9 cellular contexts compared by ENCODE assay signal in genomic region chr12:72282721-72283120, GRCh38. TPM values are rescaled to one million over a fixed set of nuclear protein-coding genes. Genes with fewer than 3 reads are reported as not detected.
A peak's percentile ranks its signal among the peaks of the same experiment; 100 is the strongest.
DNase-seq lines count a peak whose midpoint lies in the region; ATAC-seq and TF ChIP-seq lines count a peak whose summit lies in the region.
"Had no signal": no experiment of that assay in that cellular context is flagged by ENCODE, and none has a peak within 500 bp of the region (broad histone marks: within the 10 kb centered on the region; RNA-seq: fewer than 3 reads in every experiment).

No MANE protein-coding gene starts in this region.

- TF ChIP-seq CTCF in HFF-Myc (IDR thresholded peaks at IDR 0.05; ENCODE audit: low read depth, low read length, missing control alignments) (peak; percentile 69), brain microvascular endothelial cell (IDR thresholded peaks at IDR 0.05; ENCODE audit: low read depth, low read length, missing control alignments) (peak; percentile 84), lower lobe of right lung (IDR thresholded peaks at IDR 0.05) (peak; percentile 32), tibial artery (IDR thresholded peaks at IDR 0.05) (peak in 1 of 2 experiments; percentile 45)

- no peaks in the 10 kb centered on the region for H3K27me3 ChIP-seq in brain microvascular endothelial cell (replicated peaks)
- H3K27me3 ChIP-seq in lower lobe of right lung (ENCODE audit: low read depth) = no peaks in the 10 kb centered on the region
- no peaks in the 10 kb centered on the region for H3K27me3 ChIP-seq in tibial artery

- H3K36me3 ChIP-seq in brain microvascular endothelial cell (replicated peaks) (no peaks in the 10 kb centered on the region), lower lobe of right lung (no peaks in the 10 kb centered on the region), tibial artery (no peaks in the 10 kb centered on the region)

- H3K27ac ChIP-seq in brain microvascular endothelial cell (no peak overlapping the region), lower lobe of right lung (no peak overlapping the region), tibial artery (no peak overlapping the region)

- ATAC-seq in lower lobe of right lung (no peak), HG03097 (IDR thresholded peaks at IDR 0.05; ENCODE audit: low FRiP score, unreplicated experiment) (no peak), GM19463 (IDR thresholded peaks at IDR 0.05; ENCODE audit: unreplicated experiment) (no peak)

- in situ Hi-C loops in brain microvascular endothelial cell (cut with HindIII; ENCODE audit: low pct_ligation_motif_present, low sequenced_read_pairs) = no loop called here

- H3K4me3 ChIP-seq in HFF-Myc (replicated peaks; ENCODE audit: low read depth, low read length) (no peak overlapping the region), brain microvascular endothelial cell (ENCODE audit: low read depth, low read length) (no peak overlapping the region), lower lobe of right lung (no peak overlapping the region), tibial artery (no peak overlapping the region)

- intact Hi-C loops in lower lobe of right lung (cut with DNase I) (no loop called here), tibial artery (cut with DNase I; ENCODE audit: low total_unique reads) (no loop called here)

- H3K4me1 ChIP-seq in lower lobe of right lung (no peaks in the 10 kb centered on the region), tibial artery (no peaks in the 10 kb centered on the region)

- DNase-seq in AG20443 (ENCODE audit: low spot score) (peak; percentile 28), HFF-Myc (ENCODE audit: extremely low read depth, low read depth) (no peak), brain microvascular endothelial cell (peak; percentile 34), lower lobe of right lung (no peak), SIG-M5 treated with dmso at 0.1 percent for 504 hours (lab: John Stamatoyannopoulos, UW; ENCODE audit: unreplicated experiment) (no peak), tibial artery (no peak)
- DNase-seq: NCI-H446 had no signal

- no peaks in the 10 kb centered on the region for H3K9me3 ChIP-seq in lower lobe of right lung
- H3K9me3 ChIP-seq in tibial artery = no peaks in the 10 kb centered on the region

RNA-seq across cellular contexts. Expression of gene TRHDE, which starts 10.6 kb away (rescaled TPM):
- total RNA-seq in lower lobe of right lung = 12.5 TPM

Comparison
In these comparisons a context has a peak if more than half of its experiments do, and no peak if none do; other contexts are left out.
1. DNase-seq: peak in AG20443 (single experiment) and brain microvascular endothelial cell (single experiment); none in HFF-Myc (single experiment), lower lobe of right lung (single experiment), SIG-M5 treated with dmso at 0.1 percent for 504 hours (single experiment) and tibial artery (0 of 2).